11 cellular contexts compared by ENCODE assay signal in genomic region chr16:8621221-8621571, GRCh38. TPM values are rescaled to one million over a fixed set of nuclear protein-coding genes. Genes with fewer than 3 reads are reported as not detected.
A peak's percentile ranks its signal among the peaks of the same experiment; 100 is the strongest.
DNase-seq lines count a peak whose midpoint lies in the region; ATAC-seq and TF ChIP-seq lines count a peak whose summit lies in the region.
"Had no signal": no experiment of that assay in that cellular context is flagged by ENCODE, and none has a peak within 500 bp of the region (broad histone marks: within the 10 kb centered on the region; RNA-seq: fewer than 3 reads in every experiment).

No MANE protein-coding gene starts in this region.

- H3K9me3 Mint-ChIP-seq in activated naive CD4-positive, alpha-beta T cell treated with anti-CD3 and anti-CD28 coated beads, Interleukin-2, amount 50 U/mL, for 24 hours, result no peaks in the 10 kb centered on the region
- H3K9me3 Mint-ChIP-seq in memory B cell, result no peaks in the 10 kb centered on the region
- no peaks in the 10 kb centered on the region for H3K9me3 Mint-ChIP-seq in type B pancreatic cell

- H3K4me1 Mint-ChIP-seq in activated naive CD4-positive, alpha-beta T cell treated with anti-CD3 and anti-CD28 coated beads, Interleukin-2, amount 50 U/mL, for 24 hours, result peaks cover 25% of the 10 kb centered on the region
- H3K4me1 Mint-ChIP-seq in memory B cell, result peaks cover 9% of the 10 kb centered on the region
- H3K4me1 Mint-ChIP-seq in type B pancreatic cell (ENCODE audit: unreplicated experiment), result peaks cover 15% of the 10 kb centered on the region

- no peaks in the 10 kb centered on the region for H3K27me3 Mint-ChIP-seq in activated naive CD4-positive, alpha-beta T cell treated with anti-CD3 and anti-CD28 coated beads, Interleukin-2, amount 50 U/mL, for 24 hours
- H3K27me3 Mint-ChIP-seq in memory B cell (peaks cover 2% of the 10 kb centered on the region), type B pancreatic cell (peaks cover 9% of the 10 kb centered on the region)

- H3K27ac Mint-ChIP-seq in activated naive CD4-positive, alpha-beta T cell treated with anti-CD3 and anti-CD28 coated beads, Interleukin-2, amount 50 U/mL, for 24 hours, result peak overlapping the region; percentile 83
- H3K27ac Mint-ChIP-seq in memory B cell, result peak overlapping the region; percentile 80
- peak overlapping the region; percentile 93 for H3K27ac Mint-ChIP-seq in type B pancreatic cell

- H3K4me3 Mint-ChIP-seq in activated naive CD4-positive, alpha-beta T cell treated with anti-CD3 and anti-CD28 coated beads, Interleukin-2, amount 50 U/mL, for 24 hours, result peak overlapping the region; percentile 96
- H3K4me3 Mint-ChIP-seq in memory B cell (peak overlapping the region; percentile 95), type B pancreatic cell (peak overlapping the region; percentile 97)

- in situ Hi-C loops in astrocyte of the spinal cord (cut with HindIII; ENCODE audit: low sequenced_read_pairs), result no loop called here

- no peak for TF ChIP-seq CTCF in astrocyte of the spinal cord (IDR thresholded peaks at IDR 0.05; ENCODE audit: low read depth, low read length)
- no peak for TF ChIP-seq CTCF in type B pancreatic cell (conservative IDR thresholded peaks at IDR 0.05)

- DNase-seq in activated naive CD4-positive, alpha-beta T cell treated with Interleukin-2 at 50 U/mL for 16 hours, result no peak
- DNase-seq in astrocyte of the spinal cord (ENCODE audit: low read depth, low spot score) (no peak), memory B cell (ENCODE audit: low spot score in 2 of 2) (no peak), type B pancreatic cell (ENCODE audit: extremely low spot score, unreplicated experiment) (no peak), T-helper 9 cell (no peak)
- no peak for DNase-seq in stimulated activated CD4-positive, alpha-beta T cell treated with anti-CD3 and anti-CD28 coated beads, Interleukin-2, amount 100 ng/mL, for 24 hours

- no peak for ATAC-seq in memory B cell (ENCODE audit: low read depth)
- no peak for ATAC-seq in activated CD4-positive, CD25-positive, alpha-beta regulatory T cell treated with anti-CD3 and anti-CD28 coated beads, Interleukin-2, amount 50 U/mL, for 24 hours

- peak overlapping the region; percentile 96 for H3K4me3 ChIP-seq in astrocyte of the spinal cord (ENCODE audit: low read depth, low read length)

- no peaks in the 10 kb centered on the region for H3K36me3 Mint-ChIP-seq in activated naive CD4-positive, alpha-beta T cell treated with anti-CD3 and anti-CD28 coated beads, Interleukin-2, amount 50 U/mL, for 24 hours
- H3K36me3 Mint-ChIP-seq in memory B cell (no peaks in the 10 kb centered on the region), type B pancreatic cell (peaks cover 4% of the 10 kb centered on the region)

RNA-seq across cellular contexts. Expression of gene METTL22, which starts 0.3 kb away (rescaled TPM):
- 35.4 and 42.3 TPM in 2 replicates for total RNA-seq in type B pancreatic cell (ENCODE audit: low replicate concordance)

RNA-seq across cellular contexts. Expression of gene TMEM114, which starts 30.9 kb away (rescaled TPM):
- 0.50 TPM in 1 of 2 replicates, not detected in the other for total RNA-seq in type B pancreatic cell (ENCODE audit: low replicate concordance)
- total RNA-seq: dermis microvascular lymphatic vessel endothelial cell, HT1080, temporal lobe had no signal

RNA-seq across cellular contexts. Expression of gene ABAT, which starts 53.2 kb away (rescaled TPM):
- total RNA-seq in type B pancreatic cell (ENCODE audit: low replicate concordance), result 21.1 and 32.1 TPM in 2 replicates
- total RNA-seq: HT1080 had no signal
